In genomic region chr5:129670944-129671343, GRCh38 we compare ENCODE assay signal across 1 cellular context.
TF ChIP-seq lines count a peak whose summit lies in the region.

No MANE protein-coding gene starts in this region.

TF ChIP-seq in GM23338, 12 proteins besides CTCF, POLR2A, EP300 and RAD21 (continued from another document):
- TF ChIP-seq ZNF462 (CRISPR knock-in tag; IDR thresholded peaks at IDR 0.05) (no peak), JUNB (IDR thresholded peaks at IDR 0.05; ENCODE audit: unreplicated experiment) (no peak), POLR2AphosphoS5 (IDR thresholded peaks at IDR 0.05; ENCODE audit: low read depth) (no peak)
